In genomic region chr3:53327964-53328363, GRCh38 we compare ENCODE assay signal across 8 cellular contexts. TPM values are rescaled to one million over a fixed set of nuclear protein-coding genes. Genes with fewer than 3 reads are reported as not detected.
DNase-seq lines count a peak whose midpoint lies in the region; ATAC-seq and TF ChIP-seq lines count a peak whose summit lies in the region.
"Not testable (repeated sequence)": the region's sequence is repeated elsewhere in the genome, so short reads cannot be mapped to it uniquely, and the experiment has no call there.

No MANE protein-coding gene starts in this region.

- POLR2A ChIA-PET in naive thymus-derived CD4-positive, alpha-beta T cell (lab: Charles Lee): not testable (repeated sequence)

- H3K36me3 Mint-ChIP-seq in activated naive CD8-positive, alpha-beta T cell treated with anti-CD3 and anti-CD28 coated beads, Interleukin-2, amount 50 U/mL, for 24 hours (ENCODE audit: low read depth): peaks cover 24% of the 10 kb centered on the region
- H3K36me3 Mint-ChIP-seq in naive thymus-derived CD4-positive, alpha-beta T cell: peaks cover 0 to 21% (median 6%) of the 10 kb centered on the region in 5 donors

- peaks cover 69% of the 10 kb centered on the region for H3K4me1 ChIP-seq in left ventricle myocardium inferior
- H3K4me1 ChIP-seq in naive thymus-derived CD4-positive, alpha-beta T cell (ENCODE audit: control insufficient read depth in 2 of 2, insufficient read depth in 2 of 2, low read length in 2 of 2); upper lobe of right lung: not testable (repeated sequence)

- not testable (repeated sequence) for TF ChIP-seq CTCF in choroid plexus epithelial cell (conservative IDR thresholded peaks at IDR 0.05; ENCODE audit: low read depth, low read length); left ventricle myocardium inferior (IDR thresholded peaks at IDR 0.05; ENCODE audit: borderline replicate concordance); upper lobe of right lung (IDR thresholded peaks at IDR 0.05)

- peak; percentile 23 for DNase-seq in ELR (ENCODE audit: low read depth)
- peak; percentile 89 for DNase-seq in MV-4-11 (lab: John Stamatoyannopoulos, UW)
- DNase-seq in SIG-M5 treated with dmso at 0.1 percent for 504 hours (lab: John Stamatoyannopoulos, UW; ENCODE audit: unreplicated experiment): peak; percentile 82
- DNase-seq in activated naive CD8-positive, alpha-beta T cell treated with anti-CD3 and anti-CD28 coated beads, Interleukin-2, amount 50 U/mL, for 24 hours; left ventricle myocardium inferior; naive thymus-derived CD4-positive, alpha-beta T cell; upper lobe of right lung: not testable (repeated sequence)
- peak; percentile 43 for DNase-seq in choroid plexus epithelial cell (ENCODE audit: low read depth)

- not testable (repeated sequence) for H3K4me3 Mint-ChIP-seq in activated naive CD8-positive, alpha-beta T cell treated with anti-CD3 and anti-CD28 coated beads, Interleukin-2, amount 50 U/mL, for 24 hours; naive thymus-derived CD4-positive, alpha-beta T cell

- H3K4me3 ChIP-seq in choroid plexus epithelial cell (ENCODE audit: low read depth, low read length); left ventricle myocardium inferior; naive thymus-derived CD4-positive, alpha-beta T cell (ENCODE audit: low read length); upper lobe of right lung: not testable (repeated sequence)

- not testable (repeated sequence) for H3K27ac Mint-ChIP-seq in activated naive CD8-positive, alpha-beta T cell treated with anti-CD3 and anti-CD28 coated beads, Interleukin-2, amount 50 U/mL, for 24 hours; naive thymus-derived CD4-positive, alpha-beta T cell

- not testable (repeated sequence) for H3K9me3 Mint-ChIP-seq in activated naive CD8-positive, alpha-beta T cell treated with anti-CD3 and anti-CD28 coated beads, Interleukin-2, amount 50 U/mL, for 24 hours; naive thymus-derived CD4-positive, alpha-beta T cell

- H3K9me3 ChIP-seq in left ventricle myocardium inferior (replicated peaks); naive thymus-derived CD4-positive, alpha-beta T cell (ENCODE audit: control insufficient read depth in 2 of 3, low read length in 3 of 3); upper lobe of right lung: not testable (repeated sequence)

- peak overlapping the region; percentile 61 for H3K27ac ChIP-seq in left ventricle myocardium inferior (replicated peaks)
- H3K27ac ChIP-seq in naive thymus-derived CD4-positive, alpha-beta T cell (ENCODE audit: low read depth, low read length); upper lobe of right lung: not testable (repeated sequence)

- H3K27me3 Mint-ChIP-seq in activated naive CD8-positive, alpha-beta T cell treated with anti-CD3 and anti-CD28 coated beads, Interleukin-2, amount 50 U/mL, for 24 hours; naive thymus-derived CD4-positive, alpha-beta T cell: not testable (repeated sequence)

- H3K4me1 Mint-ChIP-seq in activated naive CD8-positive, alpha-beta T cell treated with anti-CD3 and anti-CD28 coated beads, Interleukin-2, amount 50 U/mL, for 24 hours: peaks cover 25% of the 10 kb centered on the region
- H3K4me1 Mint-ChIP-seq in naive thymus-derived CD4-positive, alpha-beta T cell: peaks cover 16 to 63% (median 49%) of the 10 kb centered on the region in 7 donors

- intact Hi-C loops in left ventricle myocardium inferior (cut with micrococcal nuclease); naive thymus-derived CD4-positive, alpha-beta T cell (cut with micrococcal nuclease); upper lobe of right lung (cut with DNase I): not testable (repeated sequence)

- H3K36me3 ChIP-seq in left ventricle myocardium inferior: peaks cover 40% of the 10 kb centered on the region
- H3K36me3 ChIP-seq in naive thymus-derived CD4-positive, alpha-beta T cell (ENCODE audit: control insufficient read depth in 2 of 3, insufficient read depth in 3 of 3, low read length in 3 of 3): peaks cover 0 to 17% (median 0%) of the 10 kb centered on the region in 3 experiments
- not testable (repeated sequence) for H3K36me3 ChIP-seq in upper lobe of right lung

- ATAC-seq in activated naive CD8-positive, alpha-beta T cell treated with anti-CD3 and anti-CD28 coated beads, Interleukin-2, amount 50 U/mL, for 24 hours: peak; percentile 50
- peak; percentile 76 for ATAC-seq in naive thymus-derived CD4-positive, alpha-beta T cell
- ATAC-seq in upper lobe of right lung: peak; percentile 78

- CTCF ChIA-PET in naive thymus-derived CD4-positive, alpha-beta T cell (lab: Charles Lee): not testable (repeated sequence)

- H3K27me3 ChIP-seq in left ventricle myocardium inferior (ENCODE audit: low read depth); naive thymus-derived CD4-positive, alpha-beta T cell (ENCODE audit: control insufficient read depth in 2 of 2, insufficient read depth in 2 of 2, low read length in 2 of 2); upper lobe of right lung: not testable (repeated sequence)

RNA-seq across cellular contexts. Expression of gene DCP1A, which starts 19.4 kb away (rescaled TPM):
- 17.3 TPM for total RNA-seq in left ventricle myocardium inferior
- 10 to 100 TPM; 34.0 to 51.3 (median 40.1) TPM for total RNA-seq in naive thymus-derived CD4-positive, alpha-beta T cell
- polyA plus RNA-seq in naive thymus-derived CD4-positive, alpha-beta T cell: 10 to 100 TPM; 66.1 to 68.0 TPM
- total RNA-seq in upper lobe of right lung: 22.8 TPM
